In the genomic region with DNA sequence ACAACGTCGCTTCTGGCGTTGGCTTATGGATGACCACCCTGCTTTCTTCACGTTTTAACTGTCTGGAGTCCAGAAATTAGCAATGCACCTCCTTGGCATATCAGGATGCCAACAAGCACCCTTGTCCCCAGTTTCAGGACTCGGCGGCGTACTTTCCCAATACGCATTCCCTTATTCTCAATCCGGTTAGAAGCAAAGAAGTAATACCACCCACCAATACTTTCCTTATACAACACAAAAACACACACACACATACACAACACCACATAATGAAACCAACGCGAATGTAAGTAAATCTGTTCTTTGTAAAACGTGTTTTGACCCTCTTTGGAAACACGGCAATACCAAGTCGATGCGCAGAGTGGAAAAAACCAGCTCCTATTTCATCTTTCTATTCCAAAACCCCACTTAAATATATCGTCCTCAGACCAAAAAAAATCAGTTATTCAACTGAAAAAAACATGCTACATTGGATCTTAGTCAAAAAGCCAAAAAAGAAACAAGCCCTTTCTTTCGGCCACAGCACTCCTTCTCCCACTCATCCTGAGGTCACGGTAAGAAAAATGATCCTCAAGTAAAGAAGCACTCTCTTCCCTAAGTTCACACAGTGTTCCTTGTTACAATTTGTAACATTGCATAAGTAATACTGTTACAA, we compare ENCODE assay signal across 8 cellular contexts. TPM values are rescaled to one million over a fixed set of nuclear protein-coding genes. Genes with fewer than 3 reads are reported as not detected.
DNase-seq lines count a peak whose midpoint lies in the region; ATAC-seq, FAIRE-seq and TF ChIP-seq lines count a peak whose summit lies in the region.

No MANE protein-coding gene starts in this region.

- H3K9me3 ChIP-seq in Karpas-422 (ENCODE audit: low read length) (no peaks in the 10 kb centered on the region), iPS DF 6.9 (ENCODE audit: control insufficient read depth, insufficient read depth, low read length) (no peaks in the 10 kb centered on the region), small intestine (ENCODE audit: control insufficient read depth, low read depth) (no peaks in the 10 kb centered on the region)

- H3K9me2 ChIP-seq in Karpas-422 (replicated peaks; ENCODE audit: insufficient read depth, low read length) = no peaks in the 10 kb centered on the region

- in situ Hi-C loops in astrocyte of the spinal cord (cut with HindIII; ENCODE audit: low sequenced_read_pairs) = no loop called here

- peak overlapping the region; percentile 81 for H3K4me2 ChIP-seq in Karpas-422 (ENCODE audit: low read depth, low read length, poor library complexity, severe bottlenecking)

- WGBS in iPS DF 6.9 (ENCODE audit: insufficient coverage, insufficient read length) = 96% methylated on average over 4 of the region's 18 CpGs
- WGBS in small intestine, 3 donors = 12 to 24% (median 13%) methylated on average over 18 of the region's 18 CpGs

- peak; percentile 22 for ATAC-seq in GM21723 (IDR thresholded peaks at IDR 0.05; ENCODE audit: unreplicated experiment)

- no peaks in the 10 kb centered on the region for H3K79me2 ChIP-seq in Karpas-422 (ENCODE audit: low read length)

- H3K27me3 ChIP-seq in Karpas-422 (ENCODE audit: low read length) (no peaks in the 10 kb centered on the region), iPS DF 6.9 (ENCODE audit: control insufficient read depth, insufficient read depth, low read length) (no peaks in the 10 kb centered on the region), small intestine (ENCODE audit: control insufficient read depth in 2 of 2, insufficient read depth in 2 of 2, low read length in 2 of 2) (no peaks in the 10 kb centered on the region)

- H3K36me3 ChIP-seq in Karpas-422 (ENCODE audit: insufficient read depth, low read length) (no peaks in the 10 kb centered on the region), iPS DF 6.9 (ENCODE audit: control insufficient read depth, insufficient read depth, low read length) (no peaks in the 10 kb centered on the region), small intestine (ENCODE audit: control insufficient read depth in 2 of 2, insufficient read depth in 2 of 2, low read length in 2 of 2) (no peaks in the 10 kb centered on the region)

- H3K27ac ChIP-seq in Karpas-422 (ENCODE audit: low read length) (peak overlapping the region; percentile 63), iPS DF 6.9 (ENCODE audit: low read length) (no peak overlapping the region), small intestine (ENCODE audit: low read depth in 1 of 2, low read length in 1 of 2) (peak overlapping the region; percentile 97 to 99)

- FAIRE-seq in small intestine (lab: Jason Lieb, UNC) = no peak

- H3K4me3 ChIP-seq in Karpas-422 (ENCODE audit: low read length) = peak overlapping the region; percentile 62
- peak overlapping the region; percentile 25 for H3K4me3 ChIP-seq in astrocyte of the spinal cord (ENCODE audit: low read depth, low read length)
- no peak overlapping the region for H3K4me3 ChIP-seq in iPS DF 6.9 (ENCODE audit: low read length)
- no peak overlapping the region for H3K4me3 ChIP-seq in small intestine (ENCODE audit: low read depth in 1 of 2, low read length in 2 of 2)

- H3K4me1 ChIP-seq in Karpas-422 (ENCODE audit: low read length) (peaks cover 33% of the 10 kb centered on the region), iPS DF 6.9 (ENCODE audit: control insufficient read depth, insufficient read depth, low read length) (peaks cover 3% of the 10 kb centered on the region; the same call in 1 of the 2 replicates), small intestine (ENCODE audit: control insufficient read depth in 2 of 2, insufficient read depth in 1 of 2, low read depth in 1 of 2, low read length in 1 of 2) (no peaks in the 10 kb centered on the region)

- DNase-seq in ELR (ENCODE audit: low read depth) (peak; percentile 100), Karpas-422 (peak; percentile 91), RPMI7951 (ENCODE audit: low read depth) (peak; percentile 97), astrocyte of the spinal cord (ENCODE audit: low read depth, low spot score) (peak; percentile 92), iPS DF 6.9 (ENCODE audit: low read depth, low spot score) (peak; percentile 47), small intestine (no peak), D341Med (ENCODE audit: low spot score) (no peak)

- H2AFZ ChIP-seq in Karpas-422 (ENCODE audit: low read length) = peak overlapping the region; percentile 88; the same call in 1 of the 2 replicates

- TF ChIP-seq CTCF in astrocyte of the spinal cord (IDR thresholded peaks at IDR 0.05; ENCODE audit: low read depth, low read length) = no peak

- H3K9ac ChIP-seq in Karpas-422 (ENCODE audit: low read length) = peak overlapping the region; percentile 67

- H4K20me1 ChIP-seq in Karpas-422 (ENCODE audit: insufficient read depth, low read depth, low read length) = no peaks in the 10 kb centered on the region

RNA-seq across cellular contexts. Expression of gene ARL4D, which starts 31.1 kb away (rescaled TPM):
- total RNA-seq in Karpas-422 (2014; rRNA removed; shearing (Covaris generic); ENCODE audit: low replicate concordance) = not detected in 2 replicates
- 16.3 and 22.0 TPM in 2 replicates for total RNA-seq in RPMI7951 (2014; rRNA removed; shearing (Covaris generic))
- 10 to 100 TPM in 1 of 3 donors, 1 to 10 TPM in 1, under 1 TPM in 1; 0.45 to 10.1 (median 2.4) TPM for polyA plus RNA-seq in small intestine

Comparison
In these comparisons a context has a peak if more than half of its experiments do, and no peak if none do; other contexts are left out.
1. DNase-seq: peak in ELR (single experiment), Karpas-422 (single experiment), RPMI7951 (single experiment), astrocyte of the spinal cord (single experiment) and iPS DF 6.9 (single experiment); none in small intestine (single experiment) and D341Med (single experiment).
2. H3K4me3 ChIP-seq: peak in Karpas-422 (single experiment) and astrocyte of the spinal cord (single experiment); none in iPS DF 6.9 (single experiment) and small intestine (0 of 2).
3. RNA of gene ARL4D, which starts 31.1 kb away (total RNA-seq): 16.3 to 22.0 TPM in RPMI7951; not detected in Karpas-422; every median in the first group is over 10 times any median in the second.